ENCODE assay signal across 3 cellular contexts in the genomic region with DNA sequence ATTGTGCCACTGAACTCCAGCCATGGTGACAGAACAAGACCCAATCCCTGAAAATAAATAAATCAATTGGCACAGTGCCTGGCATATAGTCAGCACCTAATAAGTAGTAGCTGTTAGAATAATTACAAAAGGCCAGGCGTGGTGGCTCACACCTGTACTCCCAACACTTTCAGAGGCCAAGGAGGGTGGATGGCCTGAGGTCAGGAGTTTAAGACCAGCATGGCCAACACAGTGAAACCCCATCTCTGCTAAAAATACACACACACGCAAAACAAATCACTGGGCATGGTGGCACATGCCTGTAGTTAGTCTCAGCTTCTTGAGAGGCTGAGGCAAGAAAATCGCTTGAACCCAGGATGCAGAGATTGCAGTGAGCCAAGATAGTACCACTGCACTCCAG. TPM values are rescaled to one million over a fixed set of nuclear protein-coding genes. Genes with fewer than 3 reads are reported as not detected.
"Had no signal": no experiment of that assay in that cellular context is flagged by ENCODE, and none has a peak within 500 bp of the region (broad histone marks: within the 10 kb centered on the region; RNA-seq: fewer than 3 reads in every experiment).

No MANE protein-coding gene starts in this region.

RNA-seq across cellular contexts. Expression of gene NPIPA5, which starts 25.2 kb away (rescaled TPM):
- polyA plus RNA-seq: GM23248 had no signal

RNA-seq across cellular contexts. Expression of gene MPV17L, which starts 42.7 kb away (rescaled TPM):
- total RNA-seq: H4, HFFc6 had no signal
